ENCODE assay signal across 8 cellular contexts in genomic region chr6:119349341-119350201, GRCh38. TPM values are rescaled to one million over a fixed set of nuclear protein-coding genes. Genes with fewer than 3 reads are reported as not detected.
A peak's percentile ranks its signal among the peaks of the same experiment; 100 is the strongest.
DNase-seq lines count a peak whose midpoint lies in the region; ATAC-seq and TF ChIP-seq lines count a peak whose summit lies in the region.

Gene MAN1A1, minus strand, starts transcription at chr6:119349761. Its CDS starts 696 bp downstream, at chr6:119349065.

- H3K9me3 ChIP-seq in Caco-2 (no peaks in the 10 kb centered on the region), PC-3 (ENCODE audit: low read length) (no peaks in the 10 kb centered on the region)

- no peak for TF ChIP-seq CTCF in Caco-2 (IDR thresholded peaks at IDR 0.05; ENCODE audit: insufficient read depth in 1 of 2, low read depth in 1 of 2, low read length in 1 of 2, severe bottlenecking in 1 of 2, unreplicated experiment in 1 of 2)
- no peak for TF ChIP-seq CTCF in PC-3 (conservative IDR thresholded peaks at IDR 0.05; ENCODE audit: low read depth, low read length)

- peak within 1 kb of the TSS; percentile 22 for H3K27ac ChIP-seq in PC-3 (ENCODE audit: low read length)

- peaks cover 6% of the 10 kb centered on the region for H3K4me1 Mint-ChIP-seq in Caco-2 (ENCODE audit: low read depth, unreplicated experiment)
- peaks cover 54% of the 10 kb centered on the region for H3K4me1 Mint-ChIP-seq in activated T-cell treated with anti-CD3 and anti-CD28 coated beads, Interleukin-2, amount 50 U/mL, for 24 hours (ENCODE audit: low read depth)

- H4K20me1 ChIP-seq in PC-3 (ENCODE audit: low read length) = no peaks in the 10 kb centered on the region

- ATAC-seq in GM19467 (IDR thresholded peaks at IDR 0.05; ENCODE audit: unreplicated experiment) = peak; percentile 74
- peak; percentile 78 for ATAC-seq in PC-3
- peak; percentile 94 for ATAC-seq in esophagus mucosa

- H3K4me3 ChIP-seq in Caco-2 (ENCODE audit: low read depth, low read length) = peak within 1 kb of the TSS; percentile 81
- peak within 1 kb of the TSS; percentile 92 for H3K4me3 ChIP-seq in PC-3 (ENCODE audit: low read length)

- H3K36me3 ChIP-seq in Caco-2 (ENCODE audit: control insufficient read depth, insufficient read depth, low read length) (no peaks in the 10 kb centered on the region; the same call in 1 of the 2 replicates), PC-3 (ENCODE audit: low read depth, low read length) (no peaks in the 10 kb centered on the region)

- POLR2A ChIA-PET in Caco-2 (lab: Charles Lee) (no interaction called here), PC-3 (lab: Charles Lee; ENCODE audit: unreplicated experiment) (interaction anchor here (0.7 kb wide), 1 partner anchor 1505 kb away, joined by 4 read pairs; no protein-coding TSS in a partner anchor)

- peak within 1 kb of the TSS; percentile 80 for H3K27ac Mint-ChIP-seq in Caco-2 (ENCODE audit: unreplicated experiment)
- peak within 1 kb of the TSS; percentile 92 for H3K27ac Mint-ChIP-seq in activated T-cell treated with anti-CD3 and anti-CD28 coated beads, Interleukin-2, amount 50 U/mL, for 24 hours

- peak within 1 kb of the TSS; percentile 69 for H3K9ac ChIP-seq in PC-3 (ENCODE audit: low read length)

- intact Hi-C loops in Caco-2 (cut with micrococcal nuclease; ENCODE audit: unreplicated experiment) (loop anchor here (1.0 to 10.0 kb wide), 10 partner anchors 33 to 385 kb away; no protein-coding TSS in a partner anchor), PC-3 (cut with micrococcal nuclease) (loop anchor here (1.0 to 10.0 kb wide), 10 partner anchors 88 to 1025 kb away; no protein-coding TSS in a partner anchor)

- H3K4me2 ChIP-seq in PC-3 (ENCODE audit: low read length) = peak within 1 kb of the TSS; percentile 92

- H3K4me1 ChIP-seq in Caco-2 = peaks cover 12% of the 10 kb centered on the region
- peaks cover 21% of the 10 kb centered on the region; the same call in 1 of the 2 replicates for H3K4me1 ChIP-seq in PC-3 (ENCODE audit: insufficient read depth, low read length)

- CTCF ChIA-PET in Caco-2 (lab: Charles Lee) = no interaction called here
- CTCF ChIA-PET in PC-3 (lab: Charles Lee) = interaction anchor here (0.5 to 1.7 kb wide), 4 partner anchors 16 to 370 kb away, joined by 3 to 14 read pairs (median 8); no protein-coding TSS in a partner anchor

- H2AFZ ChIP-seq in PC-3 (ENCODE audit: low read length) = peak within 1 kb of the TSS; percentile 74

- peaks cover 9% of the 10 kb centered on the region for H3K36me3 Mint-ChIP-seq in Caco-2 (ENCODE audit: insufficient read depth, unreplicated experiment)
- H3K36me3 Mint-ChIP-seq in activated T-cell treated with anti-CD3 and anti-CD28 coated beads, Interleukin-2, amount 50 U/mL, for 24 hours (ENCODE audit: low read depth) = peaks cover 36% of the 10 kb centered on the region

- H3K9me2 ChIP-seq in PC-3 (replicated peaks; ENCODE audit: low read length) = no peaks in the 10 kb centered on the region

- no peaks in the 10 kb centered on the region for H3F3A ChIP-seq in PC-3 (ENCODE audit: low read length, unreplicated experiment)

- DNase-seq in Caco-2 (peak; percentile 81 to 91), HPDE6-E6E7 (ENCODE audit: extremely low spot score) (peak; percentile 81), PC-3 (peak; percentile 78), myocyte (ENCODE audit: low read depth) (peak; percentile 91)
- DNase-seq in activated T-cell treated with anti-CD3 and anti-CD28 coated beads, Interleukin-2, amount 50 U/mL, for 24 hours = peak; percentile 95
- DNase-seq in stimulated activated CD8-positive, alpha-beta memory T cell treated with anti-CD3 and anti-CD28 coated beads, Interleukin-7, amount 100 ng/mL, for 48 hours (ENCODE audit: extremely low read depth in 1 of 2, low read depth in 1 of 2) = peak; percentile 78 to 82

- H3K27me3 ChIP-seq in Caco-2 (replicated peaks; ENCODE audit: control insufficient read depth, insufficient read depth, low read length) = no peaks in the 10 kb centered on the region
- no peaks in the 10 kb centered on the region for H3K27me3 ChIP-seq in PC-3 (ENCODE audit: low read length)

- peaks cover 8% of the 10 kb centered on the region for H3K27me3 Mint-ChIP-seq in Caco-2 (ENCODE audit: insufficient read depth, unreplicated experiment)
- no peaks in the 10 kb centered on the region for H3K27me3 Mint-ChIP-seq in activated T-cell treated with anti-CD3 and anti-CD28 coated beads, Interleukin-2, amount 50 U/mL, for 24 hours

- H3K4me3 Mint-ChIP-seq in Caco-2 (ENCODE audit: unreplicated experiment) = peak within 1 kb of the TSS; percentile 81
- H3K4me3 Mint-ChIP-seq in activated T-cell treated with anti-CD3 and anti-CD28 coated beads, Interleukin-2, amount 50 U/mL, for 24 hours = peak within 1 kb of the TSS; percentile 90

- BruUV-seq in Caco-2 (replicated peaks; lab: Mats Ljungman, UMichigan) (no TSS peak), PC-3 (replicated peaks; lab: Mats Ljungman, UMichigan) (no TSS peak)

- no peaks in the 10 kb centered on the region for H3K9me3 Mint-ChIP-seq in Caco-2 (ENCODE audit: unreplicated experiment)
- no peaks in the 10 kb centered on the region for H3K9me3 Mint-ChIP-seq in activated T-cell treated with anti-CD3 and anti-CD28 coated beads, Interleukin-2, amount 50 U/mL, for 24 hours

- H3K79me2 ChIP-seq in PC-3 (ENCODE audit: low read length) = peaks cover 45% of the 10 kb centered on the region

RNA-seq across cellular contexts. Expression of gene MAN1A1, which starts in this region (rescaled TPM):
- total RNA-seq in Caco-2 (2022) (28.7 and 28.9 TPM in 2 replicates), PC-3 (2014; rRNA removed) (19.0 and 24.6 TPM in 2 replicates), esophagus mucosa (4.9 TPM), myocyte (17.7 and 18.7 TPM in 2 replicates)
- polyA plus RNA-seq in myocyte (2012) = 5.9 TPM

Comparison
In these comparisons a context has a peak if more than half of its experiments do, and no peak if none do; other contexts are left out.
1. Peak in every context shown above with its lines: DNase-seq, ATAC-seq, H3K4me3 ChIP-seq and H3K27ac ChIP-seq.